ENCODE assay signal across 17 cellular contexts in the genomic region with DNA sequence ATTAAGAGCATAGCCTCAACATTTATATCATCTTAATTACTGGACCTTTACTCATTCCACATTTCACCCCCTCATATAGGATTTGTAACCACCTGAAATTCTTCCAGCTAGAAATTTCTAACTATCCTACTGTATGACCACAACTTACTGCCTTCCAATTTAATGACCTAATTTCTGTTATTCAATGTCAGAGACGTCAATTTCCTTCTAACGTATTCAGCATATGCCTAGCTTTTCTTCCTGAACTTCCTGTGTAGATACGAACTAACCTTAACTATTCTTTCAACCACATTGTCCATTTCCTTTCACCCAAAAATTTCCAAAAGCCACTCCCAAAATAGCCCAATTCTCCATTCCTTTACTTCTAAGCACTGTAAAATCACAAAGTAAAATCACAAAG.
A peak's percentile ranks its signal among the peaks of the same experiment; 100 is the strongest.
DNase-seq lines count a peak whose midpoint lies in the region; ATAC-seq, FAIRE-seq and TF ChIP-seq lines count a peak whose summit lies in the region.
"Had no signal": no experiment of that assay in that cellular context is flagged by ENCODE, and none has a peak within 500 bp of the region (broad histone marks: within the 10 kb centered on the region; RNA-seq: fewer than 3 reads in every experiment).

No MANE protein-coding gene starts in this region.

- H4K20me1 ChIP-seq in astrocyte (ENCODE audit: insufficient read depth, low read length) (no peaks in the 10 kb centered on the region), H1 (replicated peaks in 1 of 2; ENCODE audit: control insufficient read depth in 1 of 2, insufficient read depth in 2 of 2, low read length in 2 of 2) (no peaks in the 10 kb centered on the region)

- DNase-seq in astrocyte (ENCODE audit: low read depth) (peak; percentile 7), H1 (ENCODE audit: low read depth in 1 of 2, low spot score in 2 of 2) (no peak), lung microvascular endothelial cell (ENCODE audit: low read depth in 2 of 2) (peak; percentile 42 to 74), GM13977 (ENCODE audit: low spot score) (no peak)
- DNase-seq in T-helper 2 cell treated with Interferon-gamma antibody and Interleukin-4, amounts not matched to agents 5 μg/mL and 100 μg/mL, for 36 hours (ENCODE audit: low spot score): no peak
- DNase-seq: C1 segment of cervical spinal cord; Calu3; CD4-positive, alpha-beta memory T cell; COR-L47; DMS153; DND-41; HFFc6 had no signal

- no peak overlapping the region for H4K5ac ChIP-seq in H1 (ENCODE audit: insufficient read length, low read depth, low read length)

- no peak for TF ChIP-seq EP300 in H1 (IDR thresholded peaks at IDR 0.05; ENCODE audit: borderline replicate concordance in 1 of 2, low read depth in 2 of 2, low read length in 2 of 2)

- CTCF ChIA-PET in H1 (lab: Charles Lee; ENCODE audit: partially characterized antibody): interaction anchor here (1.3 to 1.5 kb wide), 2 partner anchors 104 to 121 kb away, joined by 4 read pairs; no protein-coding TSS in a partner anchor

- H2BK120ac ChIP-seq in H1 (replicated peaks; ENCODE audit: low read depth, low read length): no peak overlapping the region

- no peak overlapping the region for H2BK20ac ChIP-seq in H1 (ENCODE audit: low read length)

- no peak overlapping the region for H3K4ac ChIP-seq in H1 (replicated peaks; ENCODE audit: insufficient read length, low read depth, low read length)

- no peak overlapping the region for H3K9ac ChIP-seq in astrocyte (ENCODE audit: low read length)
- no peak overlapping the region for H3K9ac ChIP-seq in H1 (replicated peaks in 1 of 4; ENCODE audit: extremely low read depth in 1 of 4, low read depth in 3 of 4, low read length in 3 of 4)

- TF ChIP-seq POLR2A in H1 (IDR thresholded peaks at IDR 0.05; ENCODE audit: control extremely low read depth in 1 of 2, low read depth in 2 of 2, low read length in 2 of 2): no peak

- no peak overlapping the region for H4K91ac ChIP-seq in H1 (replicated peaks; ENCODE audit: insufficient read length, low read length)

- ATAC-seq in HG02623 (IDR thresholded peaks at IDR 0.05; ENCODE audit: unreplicated experiment): no peak
- ATAC-seq: GM23338 had no signal

- no peaks in the 10 kb centered on the region for H3K27me3 ChIP-seq in astrocyte (ENCODE audit: insufficient read depth, low read length)
- no peaks in the 10 kb centered on the region for H3K27me3 ChIP-seq in H1 (replicated peaks in 1 of 4; ENCODE audit: control insufficient read depth in 3 of 4, extremely low read depth in 1 of 4, insufficient read depth in 3 of 4, low read length in 3 of 4)

- H3K56ac ChIP-seq in H1 (replicated peaks; ENCODE audit: insufficient read length, low read depth, low read length): peak overlapping the region; percentile 16

- H3K23me2 ChIP-seq in H1 (ENCODE audit: low read depth, low read length): no peaks in the 10 kb centered on the region

- no peaks in the 10 kb centered on the region for H3K9me3 ChIP-seq in astrocyte (ENCODE audit: insufficient read depth, low read depth, low read length)
- H3K9me3 ChIP-seq in H1 (ENCODE audit: insufficient read depth in 2 of 2, low read depth in 1 of 2, low read length in 1 of 2): no peaks in the 10 kb centered on the region
- H3K9me3 ChIP-seq: HAP-1 had no signal

- H3K79me2 ChIP-seq in astrocyte (ENCODE audit: insufficient read depth, low read length): no peaks in the 10 kb centered on the region
- no peaks in the 10 kb centered on the region for H3K79me2 ChIP-seq in H1 (ENCODE audit: control insufficient read depth in 1 of 2, insufficient read depth in 2 of 2, low read length in 2 of 2)

- no peak overlapping the region for H3K27ac Mint-ChIP-seq in astrocyte (ENCODE audit: unreplicated experiment)
- no peak overlapping the region for H3K27ac Mint-ChIP-seq in T-helper 2 cell treated with Interferon-gamma antibody and Interleukin-4, amounts not matched to agents 5 μg/mL and 100 μg/mL, for 36 hours
- H3K27ac Mint-ChIP-seq: CD4-positive, alpha-beta memory T cell; GM23338; HFFc6 had no signal

- in situ Hi-C loops in GM13977 (cut with MboI; ENCODE audit: low pct_unique_long_range_greater_than_20kb, low sequenced_read_pairs, unreplicated experiment): no loop called here

- POLR2A ChIA-PET in H1 (lab: Charles Lee; ENCODE audit: partially characterized antibody): no interaction called here

- H3K79me1 ChIP-seq in H1 (ENCODE audit: low read depth, low read length): no peaks in the 10 kb centered on the region

- H4K8ac ChIP-seq in H1 (ENCODE audit: extremely low read depth, insufficient read depth, low read length): no peak overlapping the region

- H3K18ac ChIP-seq in H1 (ENCODE audit: extremely low read depth, low read length): no peak overlapping the region

- H2AFZ ChIP-seq in astrocyte (ENCODE audit: low read depth, low read length) (no peak overlapping the region), H1 (ENCODE audit: low read length) (no peak overlapping the region)
- H2AFZ ChIP-seq: GM23338 had no signal

- no peaks in the 10 kb centered on the region for H3K9me3 Mint-ChIP-seq in astrocyte (ENCODE audit: unreplicated experiment)
- no peaks in the 10 kb centered on the region for H3K9me3 Mint-ChIP-seq in T-helper 2 cell treated with Interferon-gamma antibody and Interleukin-4, amounts not matched to agents 5 μg/mL and 100 μg/mL, for 36 hours
- H3K9me3 Mint-ChIP-seq: CD4-positive, alpha-beta memory T cell; GM23338; HFFc6 had no signal

- FAIRE-seq in astrocyte (lab: Jason Lieb, UNC) (no peak), H1 (lab: Jason Lieb, UNC) (no peak)
- FAIRE-seq: GM12892, H54 had no signal

- H3K36me3 Mint-ChIP-seq in astrocyte (ENCODE audit: low read depth, unreplicated experiment): peaks cover 3% of the 10 kb centered on the region
- H3K36me3 Mint-ChIP-seq in T-helper 2 cell treated with Interferon-gamma antibody and Interleukin-4, amounts not matched to agents 5 μg/mL and 100 μg/mL, for 36 hours (ENCODE audit: low read depth): peaks cover 8% of the 10 kb centered on the region

- H2AK5ac ChIP-seq in H1 (ENCODE audit: low read depth, low read length): no peak overlapping the region

- TF ChIP-seq CTCF in astrocyte (IDR thresholded peaks at IDR 0.05; ENCODE audit: insufficient read depth, low read depth, low read length): no peak
- no peak for TF ChIP-seq CTCF in H1 (IDR thresholded peaks at IDR 0.05; ENCODE audit: control extremely low read depth in 1 of 3, insufficient read depth in 1 of 3, low read depth in 1 of 3, low read length in 3 of 3)
- no peak for TF ChIP-seq CTCF in GM13977 (IDR thresholded peaks at IDR 0.05; ENCODE audit: extremely low read depth, insufficient read depth, missing control alignments)

- H3K4me2 ChIP-seq in astrocyte (ENCODE audit: low read length): no peak overlapping the region
- H3K4me2 ChIP-seq in H1 (ENCODE audit: insufficient read depth in 1 of 2, low read depth in 2 of 2, low read length in 2 of 2): no peak overlapping the region
- H3K4me2 ChIP-seq: GM23338 had no signal

- no peaks in the 10 kb centered on the region for H3K4me1 ChIP-seq in astrocyte (ENCODE audit: insufficient read depth, low read length)
- no peaks in the 10 kb centered on the region for H3K4me1 ChIP-seq in H1 (replicated peaks in 1 of 4; ENCODE audit: control insufficient read depth in 3 of 4, insufficient read depth in 4 of 4, low read length in 3 of 4)
- H3K4me1 ChIP-seq: HAP-1 had no signal

- no peak overlapping the region for H3K27ac ChIP-seq in astrocyte (ENCODE audit: low read depth, low read length)
- no peak overlapping the region for H3K27ac ChIP-seq in H1 (ENCODE audit: low read depth, low read length)

- no peak overlapping the region for H3K4me3 Mint-ChIP-seq in astrocyte (ENCODE audit: unreplicated experiment)
- no peak overlapping the region for H3K4me3 Mint-ChIP-seq in T-helper 2 cell treated with Interferon-gamma antibody and Interleukin-4, amounts not matched to agents 5 μg/mL and 100 μg/mL, for 36 hours
- H3K4me3 Mint-ChIP-seq: CD4-positive, alpha-beta memory T cell; GM23338; HFFc6 had no signal

- no peaks in the 10 kb centered on the region for H3K27me3 Mint-ChIP-seq in astrocyte (ENCODE audit: low read depth, unreplicated experiment)
- H3K27me3 Mint-ChIP-seq in T-helper 2 cell treated with Interferon-gamma antibody and Interleukin-4, amounts not matched to agents 5 μg/mL and 100 μg/mL, for 36 hours (ENCODE audit: low read depth): no peaks in the 10 kb centered on the region
- H3K27me3 Mint-ChIP-seq: CD4-positive, alpha-beta memory T cell had no signal

- 84% methylated on average over 3 of the region's 3 CpGs; no CpG with 5 or more reads in 1 of the 2 experiments for WGBS in H1 (ENCODE audit: extremely low coverage in 1 of 2, insufficient coverage in 1 of 2, insufficient read length in 1 of 2, insufficient replicate concordance in 2 of 2, low coverage in 1 of 2, low lambda C conversion rate in 2 of 2, missing lambda C conversion rate in 1 of 2), 2 experiments

- no peaks in the 10 kb centered on the region for H3K4me1 Mint-ChIP-seq in astrocyte (ENCODE audit: low read depth, unreplicated experiment)
- no peaks in the 10 kb centered on the region for H3K4me1 Mint-ChIP-seq in T-helper 2 cell treated with Interferon-gamma antibody and Interleukin-4, amounts not matched to agents 5 μg/mL and 100 μg/mL, for 36 hours (ENCODE audit: low read depth)
- H3K4me1 Mint-ChIP-seq: GM23338 had no signal

- H3K36me3 ChIP-seq in astrocyte (ENCODE audit: insufficient read depth, low read length): peaks cover 11% of the 10 kb centered on the region
- peaks cover 0 to 3% (median 0%) of the 10 kb centered on the region in 4 experiments; a peak in 1 of 8 replicates for H3K36me3 ChIP-seq in H1 (ENCODE audit: control insufficient read depth in 2 of 4, insufficient read depth in 4 of 4, low read length in 3 of 4)

- H2BK15ac ChIP-seq in H1 (ENCODE audit: low read length): no peak overlapping the region

- H2BK5ac ChIP-seq in H1 (ENCODE audit: low read depth, low read length): no peak overlapping the region

- no peak for TF ChIP-seq RAD21 in H1 (IDR thresholded peaks at IDR 0.05 in 1 of 2, conservative IDR thresholded peaks at IDR 0.05 in 1 of 2; ENCODE audit: low read depth in 2 of 2, low read length in 2 of 2)

- no peak overlapping the region for H3K23ac ChIP-seq in H1 (ENCODE audit: insufficient read length)

- H2BK12ac ChIP-seq in H1 (ENCODE audit: low read depth, low read length): no peak overlapping the region

- no peak overlapping the region for H3K14ac ChIP-seq in H1 (ENCODE audit: insufficient read length)

- no peak overlapping the region for H3K4me3 ChIP-seq in astrocyte (ENCODE audit: insufficient read depth, low read depth, low read length)
- H3K4me3 ChIP-seq in H1 (ENCODE audit: extremely low read depth in 1 of 4, insufficient read depth in 2 of 4, low read depth in 3 of 4, low read length in 4 of 4): no peak overlapping the region
- H3K4me3 ChIP-seq: GM23338, HAP-1 had no signal

TF ChIP-seq in H1, 55 proteins besides CTCF, POLR2A, EP300 and RAD21:
- no peak for TF ChIP-seq HDAC6 (IDR thresholded peaks at IDR 0.05; ENCODE audit: low read depth, low read length)
- no peak for TF ChIP-seq KDM1A (IDR thresholded peaks at IDR 0.05; ENCODE audit: borderline replicate concordance, low read length)
TF ChIP-seq in H1: peak in this region for 0.

Comparison
In these comparisons a context has a peak if more than half of its experiments do, and no peak if none do; other contexts are left out.
1. DNase-seq: peak in astrocyte (single experiment) and lung microvascular endothelial cell (2 of 2); none in H1 (0 of 2), T-helper 2 cell treated with Interferon-gamma antibody and Interleukin-4, amounts not matched to agents 5 μg/mL and 100 μg/mL, for 36 hours (single experiment) and GM13977 (single experiment).